In the genomic region with DNA sequence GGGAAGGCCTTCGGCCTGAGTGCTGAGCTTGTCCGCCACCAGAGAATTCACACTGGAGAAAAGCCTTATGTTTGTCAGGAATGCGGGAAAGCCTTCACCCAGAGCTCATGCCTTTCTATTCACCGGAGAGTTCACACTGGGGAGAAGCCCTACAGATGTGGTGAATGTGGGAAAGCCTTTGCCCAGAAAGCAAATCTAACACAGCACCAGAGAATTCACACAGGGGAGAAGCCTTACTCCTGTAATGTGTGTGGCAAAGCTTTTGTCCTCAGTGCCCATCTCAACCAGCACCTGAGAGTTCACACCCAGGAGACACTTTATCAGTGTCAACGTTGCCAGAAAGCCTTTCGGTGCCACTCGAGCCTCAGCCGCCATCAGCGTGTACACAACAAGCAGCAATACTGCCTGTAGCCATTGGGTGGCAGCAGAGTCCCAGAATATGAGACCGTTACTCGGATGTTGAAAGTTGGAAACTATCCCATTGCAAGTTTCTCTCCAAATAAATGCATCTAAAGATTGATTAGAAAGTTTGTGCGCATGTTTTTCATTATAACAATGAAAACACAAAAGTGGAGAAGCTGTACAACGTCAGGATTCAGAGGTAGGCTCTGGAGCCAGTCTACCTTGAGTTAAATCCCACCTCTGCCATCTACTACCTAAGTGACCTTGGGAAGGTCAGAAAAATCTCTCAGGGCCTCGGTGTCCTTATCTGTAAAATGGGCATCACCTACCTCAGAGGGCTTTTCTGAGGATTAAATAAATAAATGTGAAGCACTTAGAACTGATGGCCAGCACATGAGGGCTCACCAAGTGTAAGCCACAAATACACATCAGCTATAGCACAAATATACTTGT, we compare ENCODE assay signal across 1 cellular context.
TF ChIP-seq lines count a peak whose summit lies in the region.

No MANE protein-coding gene starts in this region.

TF ChIP-seq in endothelial cell of umbilical vein, 7 proteins besides CTCF, POLR2A, EP300 and RAD21 (continued from another document):
- TF ChIP-seq, protein P1, sequence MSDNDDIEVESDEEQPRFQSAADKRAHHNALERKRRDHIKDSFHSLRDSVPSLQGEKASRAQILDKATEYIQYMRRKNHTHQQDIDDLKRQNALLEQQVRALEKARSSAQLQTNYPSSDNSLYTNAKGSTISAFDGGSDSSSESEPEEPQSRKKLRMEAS (IDR thresholded peaks at IDR 0.05; ENCODE audit: insufficient read depth, insufficient read length), result no peak
- TF ChIP-seq POLR2AphosphoS5 (IDR thresholded peaks at IDR 0.05; ENCODE audit: insufficient read depth, low read depth, low read length) (no peak), JUN (IDR thresholded peaks at IDR 0.05; ENCODE audit: borderline replicate concordance, insufficient read depth, insufficient read length, low read depth) (no peak), MYC (IDR thresholded peaks at IDR 0.05; ENCODE audit: low read depth, low read length) (no peak), GATA2 (IDR thresholded peaks at IDR 0.05; ENCODE audit: insufficient read depth, insufficient read length, low read depth, low read length) (no peak), FOS (IDR thresholded peaks at IDR 0.05; ENCODE audit: borderline replicate concordance, insufficient read depth, low read length) (no peak)
TF ChIP-seq in endothelial cell of umbilical vein: peak in this region for 0.
